ENCODE assay signal across 8 cellular contexts in genomic region chr15:23035964-23036566, GRCh38. TPM values are rescaled to one million over a fixed set of nuclear protein-coding genes. Genes with fewer than 3 reads are reported as not detected.
DNase-seq lines count a peak whose midpoint lies in the region; ATAC-seq and TF ChIP-seq lines count a peak whose summit lies in the region.

No MANE protein-coding gene starts in this region.

- H4K12ac ChIP-seq in trophoblast cell (ENCODE audit: low read depth, low read length): no peak overlapping the region

- H3K27ac Mint-ChIP-seq in activated CD4-positive, alpha-beta memory T cell treated with anti-CD3 and anti-CD28 coated beads for 36 hours: no peak overlapping the region

- no peak overlapping the region for H3K4ac ChIP-seq in trophoblast cell (ENCODE audit: low read depth, low read length)

- peaks cover 8% of the 10 kb centered on the region for H3K79me1 ChIP-seq in trophoblast cell (ENCODE audit: low read length)

- H3K79me2 ChIP-seq in Loucy (ENCODE audit: insufficient read depth, low read length) (peaks cover 17% of the 10 kb centered on the region), trophoblast cell (ENCODE audit: control insufficient read depth, insufficient read depth, low read length, poor library complexity) (peaks cover 5% of the 10 kb centered on the region)

- POLR2A ChIA-PET in activated CD4-positive, alpha-beta memory T cell treated with anti-CD3 and anti-CD28 coated beads for 36 hours (lab: Charles Lee): interaction anchor here (0.7 kb wide), 1 partner anchor 56 kb away, joined by 3 read pairs; the partner anchor contains the start of gene CYFIP1

- no peak overlapping the region for H2BK12ac ChIP-seq in trophoblast cell (ENCODE audit: low read length)

- H3K27me3 Mint-ChIP-seq in activated CD4-positive, alpha-beta memory T cell treated with anti-CD3 and anti-CD28 coated beads for 36 hours: no peaks in the 10 kb centered on the region

- no peak overlapping the region for H4K91ac ChIP-seq in trophoblast cell (ENCODE audit: low read depth, low read length)

- no peak overlapping the region for H2BK120ac ChIP-seq in trophoblast cell (ENCODE audit: insufficient read depth, low read length, poor library complexity)

- H3K27ac ChIP-seq in trophoblast cell (ENCODE audit: low read depth, low read length): no peak overlapping the region

- DNase-seq in 8988T: peak; percentile 42
- DNase-seq in EH (ENCODE audit: low read depth): peak; percentile 58
- DNase-seq in activated CD4-positive, alpha-beta memory T cell treated with anti-CD3 and anti-CD28 coated beads for 36 hours: peak; percentile 61
- DNase-seq in erythroblast (lab: John Stamatoyannopoulos, UW): peak; percentile 66 to 71
- DNase-seq in trophoblast cell: peak; percentile 66 to 88

- peaks cover 15% of the 10 kb centered on the region for H3K36me3 Mint-ChIP-seq in activated CD4-positive, alpha-beta memory T cell treated with anti-CD3 and anti-CD28 coated beads for 36 hours

- peaks cover 25% of the 10 kb centered on the region for H3K4me1 Mint-ChIP-seq in activated CD4-positive, alpha-beta memory T cell treated with anti-CD3 and anti-CD28 coated beads for 36 hours (ENCODE audit: low read depth)

- H2AFZ ChIP-seq in Loucy (ENCODE audit: low read length): no peak overlapping the region
- no peak overlapping the region for H2AFZ ChIP-seq in trophoblast cell (ENCODE audit: insufficient read depth, low read length, poor library complexity)

- no peaks in the 10 kb centered on the region for H3K27me3 ChIP-seq in Loucy (ENCODE audit: insufficient read depth, low read length, poor library complexity, severe bottlenecking)
- no peaks in the 10 kb centered on the region for H3K27me3 ChIP-seq in trophoblast cell (ENCODE audit: insufficient read depth, low read length)

- no peaks in the 10 kb centered on the region for H3K9me2 ChIP-seq in Loucy (replicated peaks; ENCODE audit: low read depth, low read length)

- ATAC-seq in GM21390 (IDR thresholded peaks at IDR 0.05; ENCODE audit: unreplicated experiment): no peak
- ATAC-seq in GM21825 (IDR thresholded peaks at IDR 0.05; ENCODE audit: unreplicated experiment): no peak

- H4K20me1 ChIP-seq in Loucy (ENCODE audit: insufficient read depth, low read length, poor library complexity, severe bottlenecking): no peaks in the 10 kb centered on the region

- 0 out of 2 replicates have a peak, but pooled peaks cover 3% of the 10 kb centered on the region for H3F3A ChIP-seq in Loucy (ENCODE audit: low read depth)

- no peak overlapping the region for H2AK5ac ChIP-seq in trophoblast cell (ENCODE audit: low read length)

- no peaks in the 10 kb centered on the region for H3K9me3 ChIP-seq in Loucy (ENCODE audit: insufficient read depth, low read depth, low read length)
- no peaks in the 10 kb centered on the region for H3K9me3 ChIP-seq in trophoblast cell (ENCODE audit: insufficient read depth, low read depth, low read length)

- WGBS in trophoblast cell (ENCODE audit: extremely low coverage, insufficient coverage, insufficient read length): no CpG with 5 or more reads among the region's 5 CpGs

- H3K4me1 ChIP-seq in Loucy (ENCODE audit: insufficient read depth, low read length, poor library complexity, severe bottlenecking) (peaks cover 9% of the 10 kb centered on the region), trophoblast cell (ENCODE audit: control insufficient read depth in 1 of 2, insufficient read depth in 2 of 2, low read length in 2 of 2) (peaks cover 0 to 3% of the 10 kb centered on the region in 2 experiments)

- H3K4me3 Mint-ChIP-seq in activated CD4-positive, alpha-beta memory T cell treated with anti-CD3 and anti-CD28 coated beads for 36 hours: no peak overlapping the region

- H2BK5ac ChIP-seq in trophoblast cell (ENCODE audit: low read depth, low read length, poor library complexity): no peak overlapping the region

- H3K9me3 Mint-ChIP-seq in activated CD4-positive, alpha-beta memory T cell treated with anti-CD3 and anti-CD28 coated beads for 36 hours: no peaks in the 10 kb centered on the region

- peak overlapping the region; percentile 45 for H3K4me2 ChIP-seq in Loucy (ENCODE audit: low read depth, low read length, poor library complexity, severe bottlenecking)
- H3K4me2 ChIP-seq in trophoblast cell (ENCODE audit: low read length): no peak overlapping the region

- no peak overlapping the region for H3K14ac ChIP-seq in trophoblast cell (ENCODE audit: low read length)

- no peak overlapping the region for H3K9ac ChIP-seq in Loucy (ENCODE audit: low read depth, low read length, poor library complexity, severe bottlenecking)
- no peak overlapping the region for H3K9ac ChIP-seq in trophoblast cell (ENCODE audit: low read length)

- H3K4me3 ChIP-seq in Loucy (ENCODE audit: low read length, poor library complexity, severe bottlenecking) (no peak overlapping the region), trophoblast cell (ENCODE audit: low read depth, low read length) (no peak overlapping the region)

- H3K36me3 ChIP-seq in Loucy (ENCODE audit: insufficient read depth, low read length): peaks cover 5% of the 10 kb centered on the region; the same call in 1 of the 2 replicates
- H3K36me3 ChIP-seq in trophoblast cell (ENCODE audit: control insufficient read depth in 1 of 2, insufficient read depth in 2 of 2, low read length in 2 of 2): peaks cover 13 to 20% of the 10 kb centered on the region in 2 experiments

- CTCF ChIA-PET in activated CD4-positive, alpha-beta memory T cell treated with anti-CD3 and anti-CD28 coated beads for 36 hours (lab: Charles Lee): interaction anchor here (0.7 to 2.5 kb wide), 11 partner anchors 8 to 196 kb away, joined by 3 to 19 read pairs (median 4); no protein-coding TSS in a partner anchor

- no peak overlapping the region for H3K18ac ChIP-seq in trophoblast cell (ENCODE audit: low read length)

- H4K8ac ChIP-seq in trophoblast cell (ENCODE audit: low read depth, low read length): no peak overlapping the region

- intact Hi-C loops in activated CD4-positive, alpha-beta memory T cell treated with anti-CD3 and anti-CD28 coated beads for 36 hours (cut with micrococcal nuclease): loop anchor here (5.0 kb wide), 1 partner anchor 431 kb away; no protein-coding TSS in a partner anchor

- H3K23ac ChIP-seq in trophoblast cell (ENCODE audit: low read length): no peak overlapping the region

- TF ChIP-seq POLR2A in erythroblast (IDR thresholded peaks at IDR 0.05; ENCODE audit: low read length): no peak

- peak; percentile 87 for TF ChIP-seq CTCF in Loucy (conservative IDR thresholded peaks at IDR 0.05; ENCODE audit: low read length)

RNA-seq across cellular contexts. Expression of gene TUBGCP5, which starts 3.3 kb away (rescaled TPM):
- 10 to 100 TPM; 13.7 to 15.3 TPM for total RNA-seq in activated CD4-positive, alpha-beta memory T cell treated with anti-CD3 and anti-CD28 coated beads for 36 hours
- polyA plus RNA-seq in trophoblast cell (2013): 9.0 and 9.2 TPM in 2 replicates

RNA-seq across cellular contexts. Expression of gene CYFIP1, which starts 55.9 kb away (rescaled TPM):
- total RNA-seq in activated CD4-positive, alpha-beta memory T cell treated with anti-CD3 and anti-CD28 coated beads for 36 hours: 10 to 100 TPM; 55.8 to 57.3 TPM
- 58.6 and 59.7 TPM in 2 replicates for polyA plus RNA-seq in trophoblast cell (2013)
